Comparison of ENCODE assay signal across 31 cellular contexts in genomic region chr21:41840880-41841279, GRCh38.
"Had no signal": no experiment of that assay in that cellular context is flagged by ENCODE, and none has a peak within 500 bp of the region (broad histone marks: within the 10 kb centered on the region; RNA-seq: fewer than 3 reads in every experiment).

No MANE protein-coding gene starts in this region.

- H3K27me3 Mint-ChIP-seq: naive thymus-derived CD8-positive, alpha-beta T cell; natural killer cell treated with Interleukin-12 subunit alpha and Interleukin-12 subunit beta and Interleukin-15 and Interleukin-18, amount 100 ng/mL, for 72 hours; progenitor cell of endocrine pancreas; stimulated activated naive B cell treated with anti-CD40 and anti-IgM and Interleukin-4, amounts not matched to agents 10 μg/mL and 1 μg/mL and 100 μg/mL, for 72 hours; stimulated activated naive CD8-positive, alpha-beta T cell treated with anti-CD3 and anti-CD28 coated beads, Interleukin-15, amount 100 ng/mL, for 72 hours; type B pancreatic cell had no signal

- H3K4me3 Mint-ChIP-seq: naive thymus-derived CD8-positive, alpha-beta T cell; natural killer cell treated with Interleukin-12 subunit alpha and Interleukin-12 subunit beta and Interleukin-15 and Interleukin-18, amount 100 ng/mL, for 72 hours; nephron progenitor cell; neural crest cell; stimulated activated effector memory CD8-positive, alpha-beta T cell treated with anti-CD3 and anti-CD28 coated beads, Interleukin-12 subunit alpha, Interleukin-12 subunit beta, amount 100 ng/mL, for 72 hours; stimulated activated naive B cell treated with anti-CD40 and anti-IgM and Interleukin-4, amounts not matched to agents 10 μg/mL and 1 μg/mL and 100 μg/mL, for 72 hours; stimulated activated naive CD8-positive, alpha-beta T cell treated with anti-CD3 and anti-CD28 coated beads, Interleukin-15, amount 100 ng/mL, for 72 hours; type B pancreatic cell had no signal

- H3K27me3 ChIP-seq: neutrophil, ovary, right lobe of liver, sigmoid colon, suprapubic skin, testis, tibial artery, transverse colon, upper lobe of right lung, uterus had no signal

- ATAC-seq: naive thymus-derived CD8-positive, alpha-beta T cell; natural killer cell treated with Interleukin-12 subunit alpha and Interleukin-12 subunit beta and Interleukin-15 and Interleukin-18, amount 100 ng/mL, for 72 hours; psoas muscle; right cardiac atrium; right lobe of liver; stimulated activated effector memory CD8-positive, alpha-beta T cell treated with anti-CD3 and anti-CD28 coated beads, Interleukin-12 subunit alpha, Interleukin-12 subunit beta, amount 100 ng/mL, for 72 hours; stimulated activated naive B cell treated with anti-CD40 and anti-IgM and Interleukin-4, amounts not matched to agents 10 μg/mL and 1 μg/mL and 100 μg/mL, for 72 hours; stimulated activated naive CD8-positive, alpha-beta T cell treated with anti-CD3 and anti-CD28 coated beads, Interleukin-15, amount 100 ng/mL, for 72 hours; stimulated activated naive CD8-positive, alpha-beta T cell treated with anti-CD3 and anti-CD28 coated beads, Interleukin-15, Interleukin-2, amounts not matched to agents 100 U/mL and 50 U/mL, for 24 hours; upper lobe of right lung had no signal

- H3K4me1 ChIP-seq: parathyroid adenoma, psoas muscle, right lobe of liver, sigmoid colon, suprapubic skin, testis, tibial artery, transverse colon, upper lobe of right lung, uterus had no signal

- H2AFZ ChIP-seq: parathyroid adenoma had no signal

- H3K4me1 Mint-ChIP-seq: stimulated activated effector memory CD8-positive, alpha-beta T cell treated with anti-CD3 and anti-CD28 coated beads, Interleukin-12 subunit alpha, Interleukin-12 subunit beta, amount 100 ng/mL, for 72 hours; stimulated activated naive CD8-positive, alpha-beta T cell treated with anti-CD3 and anti-CD28 coated beads, Interleukin-15, amount 100 ng/mL, for 72 hours had no signal

- H3K4me3 ChIP-seq: ovary, psoas muscle, right lobe of liver, sigmoid colon, suprapubic skin, testis, tibial artery, transverse colon, upper lobe of right lung, uterus had no signal

- H3K79me2 ChIP-seq: parathyroid adenoma had no signal

- H3K36me3 ChIP-seq: ovary, right lobe of liver, uterus had no signal

- DNase-seq: naive thymus-derived CD8-positive, alpha-beta T cell; nephron progenitor cell; nucleus accumbens; ovary; posterior cingulate gyrus; psoas muscle; right cardiac atrium; right lobe of liver; small intestine; stimulated activated CD4-positive, alpha-beta T cell treated with anti-CD3 and anti-CD28 coated beads, Interleukin-15, amount 100 ng/mL, for 24 hours; stimulated activated CD4-positive, alpha-beta T cell treated with anti-CD3 and anti-CD28 coated beads, Interleukin-2, amount 100 ng/mL, for 24 hours; stimulated activated CD4-positive, alpha-beta T cell treated with anti-CD3 and anti-CD28 coated beads, Interleukin-2, amount 100 ng/mL, for 48 hours; stimulated activated CD4-positive, alpha-beta T cell treated with anti-CD3 and anti-CD28 coated beads, Interleukin-4, amount 100 ng/mL, for 24 hours; stimulated activated naive B cell treated with anti-CD40 and anti-IgM and Interleukin-4, amounts not matched to agents 10 μg/mL and 1 μg/mL and 100 μg/mL, for 72 hours; stimulated activated naive CD8-positive, alpha-beta T cell treated with anti-CD3 and anti-CD28 coated beads, Interleukin-15, amount 100 ng/mL, for 72 hours; stimulated activated naive CD8-positive, alpha-beta T cell treated with anti-CD3 and anti-CD28 coated beads, Interleukin-15, Interleukin-2, amounts not matched to agents 100 U/mL and 50 U/mL, for 24 hours; substantia nigra; testis; tibial artery; transverse colon; upper lobe of right lung; uterus had no signal

- H3K27ac ChIP-seq: neutrophil, ovary, parathyroid adenoma, psoas muscle, right lobe of liver, sigmoid colon, suprapubic skin, testis, tibial artery, transverse colon, upper lobe of right lung, uterus had no signal

- H3K9me3 ChIP-seq: neutrophil, ovary, psoas muscle, sigmoid colon, testis, tibial artery, upper lobe of right lung, uterus had no signal

- H3K9ac ChIP-seq: parathyroid adenoma had no signal

- H3K27ac Mint-ChIP-seq: naive thymus-derived CD8-positive, alpha-beta T cell; natural killer cell treated with Interleukin-12 subunit alpha and Interleukin-12 subunit beta and Interleukin-15 and Interleukin-18, amount 100 ng/mL, for 72 hours; nephron progenitor cell; progenitor cell of endocrine pancreas; stimulated activated effector memory CD8-positive, alpha-beta T cell treated with anti-CD3 and anti-CD28 coated beads, Interleukin-12 subunit alpha, Interleukin-12 subunit beta, amount 100 ng/mL, for 72 hours; stimulated activated naive B cell treated with anti-CD40 and anti-IgM and Interleukin-4, amounts not matched to agents 10 μg/mL and 1 μg/mL and 100 μg/mL, for 72 hours; type B pancreatic cell had no signal
